ENCODE assay signal across 14 cellular contexts in genomic region chr6:159067334-159067733, GRCh38. TPM values are rescaled to one million over a fixed set of nuclear protein-coding genes. Genes with fewer than 3 reads are reported as not detected.
DNase-seq lines count a peak whose midpoint lies in the region; ATAC-seq and TF ChIP-seq lines count a peak whose summit lies in the region.
"Had no signal": no experiment of that assay in that cellular context is flagged by ENCODE, and none has a peak within 500 bp of the region (broad histone marks: within the 10 kb centered on the region; RNA-seq: fewer than 3 reads in every experiment).

No MANE protein-coding gene starts in this region.

- no peaks in the 10 kb centered on the region for H3K27me3 ChIP-seq in aorta (ENCODE audit: control insufficient read depth in 1 of 2, insufficient read depth in 2 of 2, low read length in 1 of 2)
- no peaks in the 10 kb centered on the region for H3K27me3 ChIP-seq in Peyer's patch

- H3K9me3 ChIP-seq in aorta (ENCODE audit: control insufficient read depth, low read length) (no peaks in the 10 kb centered on the region), Peyer's patch (no peaks in the 10 kb centered on the region)

- H3K36me3 ChIP-seq in aorta (ENCODE audit: control insufficient read depth in 1 of 2, insufficient read depth in 2 of 2, low read length in 1 of 2) (no peaks in the 10 kb centered on the region), Peyer's patch (no peaks in the 10 kb centered on the region)

- no peak for TF ChIP-seq POLR2A in Peyer's patch (IDR thresholded peaks at IDR 0.05)

- H3K9me3 Mint-ChIP-seq in stimulated activated naive CD8-positive, alpha-beta T cell treated with anti-CD3 and anti-CD28 coated beads, Interleukin-15, Interleukin-2, amounts not matched to agents 100 ng/mL and 50 ng/mL, for 24 hours, result no peaks in the 10 kb centered on the region
- no peaks in the 10 kb centered on the region for H3K9me3 Mint-ChIP-seq in central memory CD8-positive, alpha-beta T cell

- H3K4me1 Mint-ChIP-seq in stimulated activated naive CD8-positive, alpha-beta T cell treated with anti-CD3 and anti-CD28 coated beads, Interleukin-15, Interleukin-2, amounts not matched to agents 100 ng/mL and 50 ng/mL, for 24 hours (ENCODE audit: low read depth), result peaks cover 85% of the 10 kb centered on the region
- H3K4me1 Mint-ChIP-seq in central memory CD8-positive, alpha-beta T cell, result peaks cover 60% of the 10 kb centered on the region

- peak overlapping the region; percentile 67 for H3K27ac Mint-ChIP-seq in stimulated activated naive CD8-positive, alpha-beta T cell treated with anti-CD3 and anti-CD28 coated beads, Interleukin-15, Interleukin-2, amounts not matched to agents 100 ng/mL and 50 ng/mL, for 24 hours
- H3K27ac Mint-ChIP-seq in central memory CD8-positive, alpha-beta T cell (ENCODE audit: low read depth), result peak overlapping the region; percentile 98

- H3K4me1 ChIP-seq in aorta (ENCODE audit: control insufficient read depth in 1 of 2, insufficient read depth in 2 of 2, low read length in 2 of 2), result no peaks in the 10 kb centered on the region
- H3K4me1 ChIP-seq in Peyer's patch, result peaks cover 0 to 11% (median 5%) of the 10 kb centered on the region in 4 donors

- TF ChIP-seq CTCF in Peyer's patch (IDR thresholded peaks at IDR 0.05), result no peak

- 91 to 93% methylated on average over 12 of the region's 12 CpGs for WGBS in aorta, 2 donors

- ATAC-seq in stimulated activated naive CD8-positive, alpha-beta T cell treated with anti-CD3 and anti-CD28 coated beads, Interleukin-15, Interleukin-2, amounts not matched to agents 100 U/mL and 50 U/mL, for 24 hours, result no peak
- ATAC-seq in central memory CD8-positive, alpha-beta T cell (replicated peaks; ENCODE audit: extremely low read depth, poor library complexity, severe bottlenecking), result no peak
- ATAC-seq in aorta (ENCODE audit: low FRiP score) (peak; percentile 41), SK-N-SH treated with all-trans-retinoic acid at 6 μM for 48 hours (no peak)

- no peaks in the 10 kb centered on the region for H3K36me3 Mint-ChIP-seq in stimulated activated naive CD8-positive, alpha-beta T cell treated with anti-CD3 and anti-CD28 coated beads, Interleukin-15, Interleukin-2, amounts not matched to agents 100 ng/mL and 50 ng/mL, for 24 hours (ENCODE audit: low read depth)
- H3K36me3 Mint-ChIP-seq in central memory CD8-positive, alpha-beta T cell (ENCODE audit: insufficient read depth), result no peaks in the 10 kb centered on the region

- H3K27ac ChIP-seq in aorta (ENCODE audit: low read depth in 1 of 2, low read length in 2 of 2), result no peak overlapping the region
- H3K27ac ChIP-seq in Peyer's patch, result no peak overlapping the region
- H3K27ac ChIP-seq: coronary artery had no signal

- H3K4me3 ChIP-seq in aorta (ENCODE audit: low read length in 2 of 2) (no peak overlapping the region), Peyer's patch (no peak overlapping the region)
- H3K4me3 ChIP-seq: coronary artery had no signal

- no peak for DNase-seq in stimulated activated naive CD8-positive, alpha-beta T cell treated with anti-CD3 and anti-CD28 coated beads, Interleukin-15, Interleukin-2, amounts not matched to agents 100 U/mL and 50 U/mL, for 24 hours
- DNase-seq in HT1080 (ENCODE audit: low read depth) (peak; percentile 36), aorta (no peak), Peyer's patch (no peak), NCI-H187 treated with DMSO at 0.1 percent for 48 hours (lab: John Stamatoyannopoulos, UW) (no peak)
- DNase-seq in central memory CD8-positive, alpha-beta T cell (ENCODE audit: low spot score in 2 of 2), result no peak
- DNase-seq: activated CD4-positive, CD25-positive, alpha-beta regulatory T cell; amygdala; glutamatergic neuron; GOT3 had no signal

- H3K4me3 Mint-ChIP-seq in stimulated activated naive CD8-positive, alpha-beta T cell treated with anti-CD3 and anti-CD28 coated beads, Interleukin-15, Interleukin-2, amounts not matched to agents 100 ng/mL and 50 ng/mL, for 24 hours, result no peak overlapping the region
- H3K4me3 Mint-ChIP-seq in central memory CD8-positive, alpha-beta T cell, result no peak overlapping the region

- intact Hi-C loops in aorta (cut with DNase I), result no loop called here

- H3K27me3 Mint-ChIP-seq in stimulated activated naive CD8-positive, alpha-beta T cell treated with anti-CD3 and anti-CD28 coated beads, Interleukin-15, Interleukin-2, amounts not matched to agents 100 ng/mL and 50 ng/mL, for 24 hours, result no peaks in the 10 kb centered on the region
- no peaks in the 10 kb centered on the region for H3K27me3 Mint-ChIP-seq in central memory CD8-positive, alpha-beta T cell

TF ChIP-seq in SK-N-SH treated with all-trans-retinoic acid at 6 μM for 48 hours, 23 proteins besides CTCF, POLR2A, EP300 and RAD21:
- no peak for TF ChIP-seq GLIS3 (CRISPR knock-in tag; IDR thresholded peaks at IDR 0.05)
- TF ChIP-seq ARNTL (CRISPR knock-in tag; IDR thresholded peaks at IDR 0.05; ENCODE audit: borderline replicate concordance, low read depth), result no peak
- no peak for TF ChIP-seq TCF4 (CRISPR knock-in tag; IDR thresholded peaks at IDR 0.05; ENCODE audit: borderline replicate concordance)
- TF ChIP-seq SNAI2 (CRISPR knock-in tag; IDR thresholded peaks at IDR 0.05), result no peak
- TF ChIP-seq ZNF70 (CRISPR knock-in tag; IDR thresholded peaks at IDR 0.05), result no peak
- TF ChIP-seq CREB5 (CRISPR knock-in tag; IDR thresholded peaks at IDR 0.05; ENCODE audit: low read depth), result no peak
- no peak for TF ChIP-seq ISL1 (CRISPR knock-in tag; IDR thresholded peaks at IDR 0.05)
- TF ChIP-seq ZNF565 (CRISPR knock-in tag; conservative IDR thresholded peaks at IDR 0.05; ENCODE audit: low read depth), result no peak
- no peak for TF ChIP-seq BACH2 (CRISPR knock-in tag; IDR thresholded peaks at IDR 0.05; ENCODE audit: borderline replicate concordance)
- no peak for TF ChIP-seq ZC3H10 (CRISPR knock-in tag; IDR thresholded peaks at IDR 0.05)
- TF ChIP-seq CSRNP3 (CRISPR knock-in tag; IDR thresholded peaks at IDR 0.05), result no peak
- TF ChIP-seq OSR1 (CRISPR knock-in tag; IDR thresholded peaks at IDR 0.05), result no peak
- TF ChIP-seq ZFP30 (CRISPR knock-in tag; IDR thresholded peaks at IDR 0.05), result no peak
- TF ChIP-seq ESRRG (CRISPR knock-in tag; IDR thresholded peaks at IDR 0.05), result no peak
- no peak for TF ChIP-seq CSDC2 (CRISPR knock-in tag; IDR thresholded peaks at IDR 0.05)
- TF ChIP-seq RARB (CRISPR knock-in tag; IDR thresholded peaks at IDR 0.05), result no peak
TF ChIP-seq in SK-N-SH treated with all-trans-retinoic acid at 6 μM for 48 hours: peak in this region for 0.

RNA-seq across cellular contexts. Expression of gene TAGAP, which starts 22.5 kb away (rescaled TPM):
- total RNA-seq in HT1080 (2014; rRNA removed; shearing (Covaris generic)), result not detected in 2 replicates
- not detected in 2 replicates for polyA plus RNA-seq in HT1080 (2015; cell fraction: cytosol; rRNA removed)
- polyA plus RNA-seq in HT1080 (2015; cell fraction: nucleus; rRNA removed), result not detected in 2 replicates
- total RNA-seq in aorta, result 1 to 10 TPM; 5.1 to 5.8 TPM
- 1 to 10 TPM in 1 of 2 donors, under 1 TPM in 1; 0.23 to 2.5 TPM for polyA plus RNA-seq in aorta
- 10 to 100 TPM in 1 of 4 donors, 1 to 10 TPM in 3; 3.9 to 18.2 (median 5.4) TPM for total RNA-seq in Peyer's patch
- polyA plus RNA-seq: BJ had no signal
